In the genomic region with DNA sequence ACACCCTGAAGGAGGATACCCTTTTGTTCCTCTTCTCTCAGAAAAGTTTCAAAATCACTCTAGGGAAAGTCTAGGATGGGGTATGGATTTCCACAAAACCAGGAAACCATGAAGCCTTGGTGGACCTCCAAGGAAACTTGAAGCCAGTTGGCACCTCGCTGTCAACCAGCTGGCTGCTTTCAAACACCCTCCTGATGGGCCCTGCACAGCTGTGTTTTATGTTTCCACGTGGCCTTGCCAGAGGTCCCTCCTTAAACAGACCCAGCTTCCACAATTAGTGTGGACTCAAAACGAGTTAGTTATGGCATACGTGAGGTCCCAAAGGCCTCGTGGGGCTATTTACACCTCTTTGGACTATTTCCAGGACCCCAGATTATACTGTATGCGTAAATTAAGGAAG, we compare ENCODE assay signal across 21 cellular contexts. TPM values are rescaled to one million over a fixed set of nuclear protein-coding genes. Genes with fewer than 3 reads are reported as not detected.
DNase-seq lines count a peak whose midpoint lies in the region; ATAC-seq and TF ChIP-seq lines count a peak whose summit lies in the region.
"Had no signal": no experiment of that assay in that cellular context is flagged by ENCODE, and none has a peak within 500 bp of the region (broad histone marks: within the 10 kb centered on the region; RNA-seq: fewer than 3 reads in every experiment).

No MANE protein-coding gene starts in this region.

- no peak overlapping the region for H4K12ac ChIP-seq in trophoblast cell (ENCODE audit: low read depth, low read length)

- H2AFZ ChIP-seq in trophoblast cell (ENCODE audit: insufficient read depth, low read length, poor library complexity): no peak overlapping the region

- no peak overlapping the region for H3K23ac ChIP-seq in trophoblast cell (ENCODE audit: low read length)

- no peak overlapping the region for H3K4ac ChIP-seq in trophoblast cell (ENCODE audit: low read depth, low read length)

- H3K4me3 ChIP-seq in heart right ventricle (peak overlapping the region in 2 of 10 donors; percentile 49 to 56), trophoblast cell (ENCODE audit: low read depth, low read length) (no peak overlapping the region), foreskin fibroblast (ENCODE audit: low read depth in 1 of 2, low read length in 2 of 2) (no peak overlapping the region)
- H3K4me3 ChIP-seq: SJSA1 had no signal

- H3K27ac ChIP-seq in heart right ventricle: no peak overlapping the region
- H3K27ac ChIP-seq in trophoblast cell (ENCODE audit: low read depth, low read length): no peak overlapping the region
- H3K27ac ChIP-seq: RWPE1, SJSA1 had no signal

- H2AK5ac ChIP-seq in trophoblast cell (ENCODE audit: low read length): no peak overlapping the region

- H3K9ac ChIP-seq in trophoblast cell (ENCODE audit: low read length): no peak overlapping the region

- no peak overlapping the region for H3K18ac ChIP-seq in trophoblast cell (ENCODE audit: low read length)

- WGBS in heart right ventricle, 2 donors: 23 to 32% methylated on average over 6 of the region's 6 CpGs
- no CpG with 5 or more reads among the region's 6 CpGs for WGBS in trophoblast cell (ENCODE audit: extremely low coverage, insufficient coverage, insufficient read length)

- intact Hi-C loops in heart right ventricle (cut with DNase I): loop anchor here in 1 of 10 donors (10.0 kb wide), 1 partner anchor 118 kb away; no protein-coding TSS in a partner anchor

- H4K8ac ChIP-seq in trophoblast cell (ENCODE audit: low read depth, low read length): no peak overlapping the region

- H3K36me3 Mint-ChIP-seq in activated naive CD8-positive, alpha-beta T cell treated with anti-CD3 and anti-CD28 coated beads, Interleukin-2, amount 50 U/mL, for 24 hours (ENCODE audit: low read depth): no peaks in the 10 kb centered on the region
- H3K36me3 Mint-ChIP-seq: CD4-positive, CD25-positive, alpha-beta regulatory T cell had no signal

- H3K36me3 ChIP-seq in heart right ventricle (no peaks in the 10 kb centered on the region), trophoblast cell (ENCODE audit: control insufficient read depth in 1 of 2, insufficient read depth in 2 of 2, low read length in 2 of 2) (no peaks in the 10 kb centered on the region)
- H3K36me3 ChIP-seq: BE2C, SJSA1 had no signal

- DNase-seq in NCI-H2171 treated with DMSO at 0.1 percent for 48 hours (lab: John Stamatoyannopoulos, UW) (peak; percentile 52), NCI-H2171 (lab: John Stamatoyannopoulos, UW) (no peak), NCI-H446 treated with DMSO at 0.1 percent for 48 hours (lab: John Stamatoyannopoulos, UW) (peak; percentile 22), heart right ventricle (peak in 1 of 2 donors; percentile 11), trophoblast cell (no peak), foreskin fibroblast (no peak), COLO829 (ENCODE audit: low spot score) (no peak)
- DNase-seq in activated naive CD8-positive, alpha-beta T cell treated with anti-CD3 and anti-CD28 coated beads, Interleukin-2, amount 50 U/mL, for 24 hours: no peak
- DNase-seq: BE2C; Caco-2; CD4-positive, CD25-positive, alpha-beta regulatory T cell; GF-D8; GOT3; KBM-7; NCI-H1417; NCI-H2029; NCI-H510A; NCI-H774; PC-3 had no signal

- H3K27me3 Mint-ChIP-seq in activated naive CD8-positive, alpha-beta T cell treated with anti-CD3 and anti-CD28 coated beads, Interleukin-2, amount 50 U/mL, for 24 hours: no peaks in the 10 kb centered on the region
- H3K27me3 Mint-ChIP-seq: CD4-positive, CD25-positive, alpha-beta regulatory T cell had no signal

- no peaks in the 10 kb centered on the region for H3K9me3 ChIP-seq in heart right ventricle
- H3K9me3 ChIP-seq in trophoblast cell (ENCODE audit: insufficient read depth, low read depth, low read length): no peaks in the 10 kb centered on the region
- H3K9me3 ChIP-seq: BE2C, Caco-2, SJSA1 had no signal

- H4K91ac ChIP-seq in trophoblast cell (ENCODE audit: low read depth, low read length): no peak overlapping the region

- no peaks in the 10 kb centered on the region for H3K79me2 ChIP-seq in trophoblast cell (ENCODE audit: control insufficient read depth, insufficient read depth, low read length, poor library complexity)

- H3K27me3 ChIP-seq in heart right ventricle (no peaks in the 10 kb centered on the region), trophoblast cell (ENCODE audit: insufficient read depth, low read length) (no peaks in the 10 kb centered on the region)
- H3K27me3 ChIP-seq: BE2C, SJSA1 had no signal

- H2BK5ac ChIP-seq in trophoblast cell (ENCODE audit: low read depth, low read length, poor library complexity): no peak overlapping the region

- H3K4me1 Mint-ChIP-seq in activated naive CD8-positive, alpha-beta T cell treated with anti-CD3 and anti-CD28 coated beads, Interleukin-2, amount 50 U/mL, for 24 hours: no peaks in the 10 kb centered on the region
- H3K4me1 Mint-ChIP-seq: CD4-positive, CD25-positive, alpha-beta regulatory T cell had no signal

- peak; percentile 23 to 87 (median 50) for ATAC-seq in heart right ventricle
- ATAC-seq in activated naive CD8-positive, alpha-beta T cell treated with anti-CD3 and anti-CD28 coated beads, Interleukin-2, amount 50 U/mL, for 24 hours: no peak
- ATAC-seq: PC-3 had no signal

- TF ChIP-seq CTCF in heart right ventricle (IDR thresholded peaks at IDR 0.05) (no peak), foreskin fibroblast (IDR thresholded peaks at IDR 0.05; ENCODE audit: low read depth, low read length) (no peak)

- no peaks in the 10 kb centered on the region for H3K79me1 ChIP-seq in trophoblast cell (ENCODE audit: low read length)

- no peak overlapping the region for H2BK120ac ChIP-seq in trophoblast cell (ENCODE audit: insufficient read depth, low read length, poor library complexity)

- H3K4me1 ChIP-seq in heart right ventricle (peaks cover 0 to 23% (median 0%) of the 10 kb centered on the region in 9 donors), trophoblast cell (ENCODE audit: control insufficient read depth in 1 of 2, insufficient read depth in 2 of 2, low read length in 2 of 2) (no peaks in the 10 kb centered on the region)
- H3K4me1 ChIP-seq: BE2C, Caco-2, SJSA1 had no signal

- no peak overlapping the region for H3K4me3 Mint-ChIP-seq in activated naive CD8-positive, alpha-beta T cell treated with anti-CD3 and anti-CD28 coated beads, Interleukin-2, amount 50 U/mL, for 24 hours
- H3K4me3 Mint-ChIP-seq: CD4-positive, CD25-positive, alpha-beta regulatory T cell had no signal

- no peak overlapping the region for H2BK12ac ChIP-seq in trophoblast cell (ENCODE audit: low read length)

- no peaks in the 10 kb centered on the region for H3K9me3 Mint-ChIP-seq in activated naive CD8-positive, alpha-beta T cell treated with anti-CD3 and anti-CD28 coated beads, Interleukin-2, amount 50 U/mL, for 24 hours

- H3K4me2 ChIP-seq in trophoblast cell (ENCODE audit: low read length): no peak overlapping the region

- peak overlapping the region; percentile 30 for H3K14ac ChIP-seq in trophoblast cell (ENCODE audit: low read length)

- no peak overlapping the region for H3K27ac Mint-ChIP-seq in activated naive CD8-positive, alpha-beta T cell treated with anti-CD3 and anti-CD28 coated beads, Interleukin-2, amount 50 U/mL, for 24 hours
- H3K27ac Mint-ChIP-seq: CD4-positive, CD25-positive, alpha-beta regulatory T cell had no signal

RNA-seq across cellular contexts. Expression of gene PPP1R3A, which starts 5.9 kb away (rescaled TPM):
- 100 to 1,000 TPM in 8 of 10 donors, 10 to 100 TPM in 2; 75.7 to 156 (median 129) TPM for total RNA-seq in heart right ventricle
- 10 to 100 TPM in 1 of 2 donors, 1 to 10 TPM in 1; 6.6 to 22.6 TPM for polyA plus RNA-seq in heart right ventricle
- polyA plus RNA-seq in trophoblast cell (2013): not detected in 2 replicates
- total RNA-seq: Caco-2; CD4-positive, CD25-positive, alpha-beta regulatory T cell; PC-3; SJSA1 had no signal
- polyA plus RNA-seq: CD4-positive, CD25-positive, alpha-beta regulatory T cell had no signal

Comparison
In these comparisons a context has a peak if more than half of its experiments do, and no peak if none do; other contexts are left out.
1. DNase-seq: peak in NCI-H2171 treated with DMSO at 0.1 percent for 48 hours (single experiment) and NCI-H446 treated with DMSO at 0.1 percent for 48 hours (single experiment); none in NCI-H2171 (single experiment), trophoblast cell (0 of 2), foreskin fibroblast (0 of 2), activated naive CD8-positive, alpha-beta T cell treated with anti-CD3 and anti-CD28 coated beads, Interleukin-2, amount 50 U/mL, for 24 hours (single experiment) and COLO829 (single experiment).